9 cellular contexts compared by ENCODE assay signal in genomic region chr6:132161283-132161682, GRCh38.
DNase-seq lines count a peak whose midpoint lies in the region; ATAC-seq and TF ChIP-seq lines count a peak whose summit lies in the region.
"Had no signal": no experiment of that assay in that cellular context is flagged by ENCODE, and none has a peak within 500 bp of the region (broad histone marks: within the 10 kb centered on the region; RNA-seq: fewer than 3 reads in every experiment).

No MANE protein-coding gene starts in this region.

- H3K4me3 ChIP-seq in GM12865 (ENCODE audit: low read depth, low read length) (no peak overlapping the region), Panc1 (ENCODE audit: low read depth in 2 of 2, low read length in 2 of 2) (no peak overlapping the region)
- H3K4me3 ChIP-seq: K562 had no signal

- no peaks in the 10 kb centered on the region for H3K36me3 ChIP-seq in Panc1 (ENCODE audit: control insufficient read depth, insufficient read depth, low read length)

- H3K9me3 ChIP-seq in Panc1 (ENCODE audit: control insufficient read depth, insufficient read depth, low read depth, low read length) = peaks cover 8% of the 10 kb centered on the region; the same call in 1 of the 2 replicates

- no peaks in the 10 kb centered on the region for H3K4me1 ChIP-seq in Panc1 (ENCODE audit: control insufficient read depth, insufficient read depth, low read length)

- no TSS peak for BruUV-seq in Panc1 (replicated peaks; lab: Mats Ljungman, UMichigan)

- CTCF ChIA-PET in Panc1 (lab: Charles Lee) = no interaction called here

- ATAC-seq in Panc1 = peak; percentile 68; the same call in 1 of the 2 replicates
- peak; percentile 67 for ATAC-seq in sciatic nerve
- no peak for ATAC-seq in GM18517 (IDR thresholded peaks at IDR 0.05; ENCODE audit: unreplicated experiment)
- ATAC-seq: K562 had no signal

- TF ChIP-seq CTCF in GM12865 (IDR thresholded peaks at IDR 0.05; ENCODE audit: insufficient read depth, low read depth, low read length, missing control alignments) = peak; percentile 31
- TF ChIP-seq CTCF in Panc1 (IDR thresholded peaks at IDR 0.05) = peak; percentile 72

- H3K27ac ChIP-seq in Panc1 (ENCODE audit: low read length) = no peak overlapping the region

- in situ Hi-C loops in Panc1 (cut with HindIII; ENCODE audit: low pct_unique_long_range_greater_than_20kb, low sequenced_read_pairs) = no loop called here

- peak; percentile 13 for DNase-seq in GM12865 (ENCODE audit: low read depth)
- DNase-seq in Panc1 (ENCODE audit: low read depth, low spot score) = peak; percentile 22
- peak; percentile 50 for DNase-seq in glomerular endothelial cell (ENCODE audit: extremely low read depth, low read depth, low spot score)
- no peak for DNase-seq in sciatic nerve (ENCODE audit: low spot score)
- DNase-seq in ecto neural progenitor cell (ENCODE audit: low spot score) = no peak
- DNase-seq in stimulated activated naive CD4-positive, alpha-beta T cell treated with Interleukin-2 at 50 U/mL for 16 hours (lab: John Stamatoyannopoulos, UW) = no peak
- no peak for DNase-seq in stimulated activated CD8-positive, alpha-beta memory T cell treated with anti-CD3 and anti-CD28 coated beads, Interleukin-4, amount 100 ng/mL, for 48 hours

- no peaks in the 10 kb centered on the region for H3K27me3 ChIP-seq in Panc1 (ENCODE audit: control insufficient read depth, insufficient read depth, low read length)

- POLR2A ChIA-PET in Panc1 (lab: Charles Lee) = no interaction called here

- intact Hi-C loops in Panc1 (cut with micrococcal nuclease; ENCODE audit: unreplicated experiment) (loop anchor here (2.0 kb wide), 1 partner anchor 236 kb away; no protein-coding TSS in a partner anchor), sciatic nerve (cut with DNase I) (no loop called here)

Comparison
In these comparisons a context has a peak if more than half of its experiments do, and no peak if none do; other contexts are left out.
1. DNase-seq: peak in GM12865 (single experiment), Panc1 (single experiment) and glomerular endothelial cell (single experiment); none in sciatic nerve (single experiment), ecto neural progenitor cell (single experiment), stimulated activated naive CD4-positive, alpha-beta T cell treated with Interleukin-2 at 50 U/mL for 16 hours (single experiment) and stimulated activated CD8-positive, alpha-beta memory T cell treated with anti-CD3 and anti-CD28 coated beads, Interleukin-4, amount 100 ng/mL, for 48 hours (single experiment).